ENCODE assay signal across 1 cellular context in genomic region chr11:133474461-133474860, GRCh38.
TF ChIP-seq lines count a peak whose summit lies in the region.

No MANE protein-coding gene starts in this region.

TF ChIP-seq in IMR-90, 13 proteins besides CTCF, POLR2A, EP300 and RAD21:
- TF ChIP-seq NFE2L2 (IDR thresholded peaks at IDR 0.05; ENCODE audit: low read depth, low read length) (no peak), MXI1 (IDR thresholded peaks at IDR 0.05; ENCODE audit: borderline replicate concordance, low read depth, low read length) (no peak), BHLHE40 (IDR thresholded peaks at IDR 0.05; ENCODE audit: low read depth, low read length) (no peak), RFX5 (IDR thresholded peaks at IDR 0.05; ENCODE audit: low read depth, low read length) (no peak), CHD1 (IDR thresholded peaks at IDR 0.05; ENCODE audit: low read depth, low read length) (no peak), FOS (IDR thresholded peaks at IDR 0.05; ENCODE audit: low read depth, low read length) (no peak), MAFK (IDR thresholded peaks at IDR 0.05; ENCODE audit: low read depth, low read length) (no peak), ELK1 (IDR thresholded peaks at IDR 0.05; ENCODE audit: borderline replicate concordance, low read depth, low read length) (no peak)
TF ChIP-seq in IMR-90: peak in this region for 0.
